8 cellular contexts compared by ENCODE assay signal in the genomic region with DNA sequence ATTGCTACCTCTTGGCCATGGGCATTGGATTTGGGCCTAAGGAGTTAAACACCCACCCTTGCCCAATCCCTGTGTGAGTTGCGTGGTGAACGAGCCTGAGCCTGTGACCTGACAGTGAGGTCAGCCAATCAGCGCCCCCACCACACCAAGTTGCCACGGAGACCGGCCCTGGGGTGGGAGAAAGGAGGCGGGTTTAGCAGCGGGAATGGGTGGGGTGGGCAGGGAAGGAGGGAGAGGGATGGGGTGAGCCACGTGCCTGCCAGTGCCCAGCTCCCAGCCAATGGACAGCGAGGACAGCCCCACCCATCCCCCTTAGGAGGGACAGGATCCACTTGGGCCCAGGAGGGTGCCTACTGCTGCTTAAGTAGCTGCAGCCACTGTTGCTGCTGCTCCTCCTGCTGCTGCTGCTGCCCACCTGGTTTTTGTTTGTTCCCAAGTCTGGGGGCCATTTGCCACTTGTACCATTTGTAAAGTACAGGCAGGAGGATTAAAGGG. TPM values are rescaled to one million over a fixed set of nuclear protein-coding genes. Genes with fewer than 3 reads are reported as not detected.
DNase-seq lines count a peak whose midpoint lies in the region; ATAC-seq lines count a peak whose summit lies in the region.

No MANE protein-coding gene starts in this region.

- ATAC-seq in Right ventricle myocardium inferior (peak; percentile 42), HG02763 (IDR thresholded peaks at IDR 0.05; ENCODE audit: unreplicated experiment) (no peak)

- H3K27me3 ChIP-seq in mucosa of rectum (ENCODE audit: control insufficient read depth in 2 of 2, insufficient read depth in 2 of 2, low read length in 2 of 2) = no peaks in the 10 kb centered on the region

- H3K9me3 ChIP-seq in mucosa of rectum (ENCODE audit: control insufficient read depth in 2 of 2, low read length in 2 of 2) = no peaks in the 10 kb centered on the region

- H3K27ac ChIP-seq in epithelial cell of prostate = peak overlapping the region; percentile 46
- peak overlapping the region; percentile 98 to 99 for H3K27ac ChIP-seq in mucosa of rectum (ENCODE audit: low read depth in 2 of 2, low read length in 2 of 2)

- intact Hi-C loops in Right ventricle myocardium inferior (cut with DNase I) = no loop called here
- intact Hi-C loops in cardiac septum (cut with DNase I) = no loop called here

- DNase-seq in Right ventricle myocardium inferior (ENCODE audit: missing footprints) = peak; percentile 89
- no peak for DNase-seq in cardiac septum (ENCODE audit: low spot score)
- peak; percentile 89 for DNase-seq in SK-MEL-5 (ENCODE audit: low read depth, low spot score)
- no peak for DNase-seq in epithelial cell of prostate (ENCODE audit: low read depth, low spot score)
- no peak for DNase-seq in effector CD8-positive, alpha-beta T cell (lab: John Stamatoyannopoulos, UW)
- DNase-seq in NAMALWA (ENCODE audit: low spot score) = no peak

- H3K9ac ChIP-seq in mucosa of rectum (ENCODE audit: low read depth in 1 of 2, low read length in 2 of 2) = peak overlapping the region; percentile 60

- in situ Hi-C loops in SK-MEL-5 (cut with HindIII; ENCODE audit: low pct_unique_long_range_greater_than_20kb, low sequenced_read_pairs) = no loop called here

- peak overlapping the region in 1 of 2 donors; percentile 50 for H3K4me3 ChIP-seq in mucosa of rectum (ENCODE audit: low read length in 2 of 2)

- H3K36me3 ChIP-seq in mucosa of rectum (ENCODE audit: control insufficient read depth in 2 of 2, insufficient read depth in 2 of 2, low read length in 2 of 2) = peaks cover 39 to 41% of the 10 kb centered on the region in 2 donors

- H3K4me1 ChIP-seq in mucosa of rectum (ENCODE audit: control insufficient read depth in 2 of 2, insufficient read depth in 2 of 2, low read length in 2 of 2) = peaks cover 64 to 78% of the 10 kb centered on the region in 2 donors

RNA-seq across cellular contexts. Expression of gene ZBTB7B, which starts 9.5 kb away (rescaled TPM):
- total RNA-seq in Right ventricle myocardium inferior (53.3 TPM), cardiac septum (41.9 TPM)
- 25.1 and 29.1 TPM in 2 replicates for total RNA-seq in SK-MEL-5 (2014; rRNA removed; shearing (Covaris generic))
- 39.9 and 40.7 TPM in 2 replicates for polyA plus RNA-seq in SK-MEL-5 (2015; cell fraction: cytosol; rRNA removed)
- polyA plus RNA-seq in SK-MEL-5 (2015; cell fraction: nucleus; rRNA removed) = 61.0 and 69.9 TPM in 2 replicates

RNA-seq across cellular contexts. Expression of gene LENEP, which starts 18.7 kb away (rescaled TPM):
- total RNA-seq in Right ventricle myocardium inferior (not detected), cardiac septum (not detected)
- 0.48 and 1.2 TPM in 2 replicates for total RNA-seq in SK-MEL-5 (2014; rRNA removed; shearing (Covaris generic))
- not detected in 2 replicates for polyA plus RNA-seq in SK-MEL-5 (2015; cell fraction: cytosol; rRNA removed)
- not detected in 2 replicates for polyA plus RNA-seq in SK-MEL-5 (2015; cell fraction: nucleus; rRNA removed)

RNA-seq across cellular contexts. Expression of gene DCST2, which starts 21.5 kb away (rescaled TPM):
- total RNA-seq in Right ventricle myocardium inferior = 0.35 TPM
- 0.51 TPM for total RNA-seq in cardiac septum
- total RNA-seq in SK-MEL-5 (2014; rRNA removed; shearing (Covaris generic)) = 0.18 TPM in 1 of 2 replicates, not detected in the other
- polyA plus RNA-seq in SK-MEL-5 (2015; cell fraction: cytosol; rRNA removed) = 0.06 and 0.23 TPM in 2 replicates
- polyA plus RNA-seq in SK-MEL-5 (2015; cell fraction: nucleus; rRNA removed) = 7.1 and 10.0 TPM in 2 replicates

RNA-seq across cellular contexts. Expression of gene DCST1, which starts 21.5 kb away (rescaled TPM):
- total RNA-seq in Right ventricle myocardium inferior = not detected
- not detected for total RNA-seq in cardiac septum
- not detected in 2 replicates for total RNA-seq in SK-MEL-5 (2014; rRNA removed; shearing (Covaris generic))
- 0.11 TPM in 1 of 2 replicates, not detected in the other for polyA plus RNA-seq in SK-MEL-5 (2015; cell fraction: cytosol; rRNA removed)
- 0.12 TPM in 1 of 2 replicates, not detected in the other for polyA plus RNA-seq in SK-MEL-5 (2015; cell fraction: nucleus; rRNA removed)

RNA-seq across cellular contexts. Expression of gene FLAD1, which starts 29.0 kb away (rescaled TPM):
- 30.8 TPM for total RNA-seq in Right ventricle myocardium inferior
- total RNA-seq in cardiac septum = 22.2 TPM
- 53.5 and 58.2 TPM in 2 replicates for total RNA-seq in SK-MEL-5 (2014; rRNA removed; shearing (Covaris generic))
- polyA plus RNA-seq in SK-MEL-5 (2015; cell fraction: cytosol; rRNA removed) = 64.7 and 67.3 TPM in 2 replicates
- 153 and 201 TPM in 2 replicates for polyA plus RNA-seq in SK-MEL-5 (2015; cell fraction: nucleus; rRNA removed)

Comparison
In these comparisons a context has a peak if more than half of its experiments do, and no peak if none do; other contexts are left out.
1. DNase-seq: peak in Right ventricle myocardium inferior (single experiment) and SK-MEL-5 (single experiment); none in cardiac septum (single experiment), epithelial cell of prostate (single experiment), effector CD8-positive, alpha-beta T cell (single experiment) and NAMALWA (single experiment).